28 cellular contexts compared by ENCODE assay signal in genomic region chr7:94478648-94479214, GRCh38.
"Had no signal": no experiment of that assay in that cellular context is flagged by ENCODE, and none has a peak within 500 bp of the region (broad histone marks: within the 10 kb centered on the region; RNA-seq: fewer than 3 reads in every experiment).

No MANE protein-coding gene starts in this region.

- H3K9me3 Mint-ChIP-seq: dendritic cell treated with granulocyte-macrophage colony-stimulating factor and Interleukin-4, amounts not matched to agents 40 ng/mL and 50 ng/mL, for 4 days; effector memory CD8-positive, alpha-beta T cell; endodermal cell; mesothelial cell of epicardium had no signal

- H3K4me1 ChIP-seq: colonic mucosa, esophagus squamous epithelium, gastrocnemius medialis, left lung, lower lobe of right lung had no signal

- FAIRE-seq: endometrium, islet of Langerhans, keratinocyte had no signal

- H3K27ac ChIP-seq: colonic mucosa, epithelial cell of prostate, esophagus squamous epithelium, gastrocnemius medialis, heart right ventricle, left lung, lower lobe of right lung had no signal

- H3K4me3 Mint-ChIP-seq: dendritic cell treated with granulocyte-macrophage colony-stimulating factor and Interleukin-4, amounts not matched to agents 40 ng/mL and 50 ng/mL, for 4 days; effector memory CD8-positive, alpha-beta T cell; endodermal cell; mesothelial cell of epicardium; naive B cell had no signal

- H3K4me3 ChIP-seq: colonic mucosa, esophagus squamous epithelium, gastrocnemius medialis, heart right ventricle, left lung, lower lobe of right lung, mucosa of descending colon had no signal

- H3K27ac Mint-ChIP-seq: dendritic cell treated with granulocyte-macrophage colony-stimulating factor and Interleukin-4, amounts not matched to agents 40 ng/mL and 50 ng/mL, for 4 days; effector memory CD8-positive, alpha-beta T cell; endodermal cell; mesothelial cell of epicardium; naive B cell had no signal

- H3K27me3 ChIP-seq: colonic mucosa, esophagus squamous epithelium, gastrocnemius medialis, left lung had no signal

- ATAC-seq: effector memory CD8-positive, alpha-beta T cell; esophagus mucosa; gastrocnemius medialis; heart right ventricle; left cardiac atrium; left lung; left ventricle myocardium superior; lower lobe of right lung; mucosa of descending colon had no signal

- DNase-seq: colonic mucosa; cortex of kidney; effector CD8-positive, alpha-beta T cell; effector memory CD8-positive, alpha-beta T cell; endodermal cell; erythroblast; esophagus squamous epithelium; foreskin fibroblast; foreskin melanocyte; gastrocnemius medialis; glutamatergic neuron; head of caudate nucleus; heart right ventricle; hippocampal formation; left cardiac atrium; left lung; left ventricle myocardium superior; lower lobe of right lung; mesenchymal stem cell; mucosa of descending colon; naive B cell had no signal

- H3K36me3 ChIP-seq: colonic mucosa, esophagus squamous epithelium, gastrocnemius medialis, heart right ventricle, left lung, lower lobe of right lung had no signal

- H3K36me3 Mint-ChIP-seq: mesothelial cell of epicardium, naive B cell had no signal

- H3K4me1 Mint-ChIP-seq: naive B cell had no signal

- H3K9me3 ChIP-seq: colonic mucosa, esophagus squamous epithelium, gastrocnemius medialis, heart right ventricle, left lung, lower lobe of right lung, mucosa of descending colon had no signal
